Comparison of ENCODE assay signal across 15 cellular contexts in genomic region chr5:179605026-179605833, GRCh38. TPM values are rescaled to one million over a fixed set of nuclear protein-coding genes. Genes with fewer than 3 reads are reported as not detected.
DNase-seq lines count a peak whose midpoint lies in the region; ATAC-seq and TF ChIP-seq lines count a peak whose summit lies in the region.
"Had no signal": no experiment of that assay in that cellular context is flagged by ENCODE, and none has a peak within 500 bp of the region (broad histone marks: within the 10 kb centered on the region; RNA-seq: fewer than 3 reads in every experiment).

No MANE protein-coding gene starts in this region.

- POLR2A ChIA-PET in OCI-LY7 (lab: Charles Lee): no interaction called here

- intact Hi-C loops in left lung (cut with DNase I) (no loop called here), stomach (cut with DNase I; ENCODE audit: low total_unique reads) (no loop called here), OCI-LY7 (cut with micrococcal nuclease; ENCODE audit: unreplicated experiment) (no loop called here)

- no peaks in the 10 kb centered on the region for H3K9me2 ChIP-seq in OCI-LY7 (ENCODE audit: insufficient read depth, low read length)

- no peak for TF ChIP-seq POLR2A in stomach (IDR thresholded peaks at IDR 0.05)

- no peak overlapping the region for H3K4me3 Mint-ChIP-seq in T-helper 1 cell treated with Interleukin-12 subunit alpha and Interleukin-12 subunit beta and Interleukin-4 antibody, amounts not matched to agents 30 μg/mL and 1 μg/mL, for 36 hours
- no peak overlapping the region for H3K4me3 Mint-ChIP-seq in brain

- TF ChIP-seq EP300 in stomach (IDR thresholded peaks at IDR 0.05): no peak

- peak; percentile 37 for ATAC-seq in left lung
- ATAC-seq in GM18519 (IDR thresholded peaks at IDR 0.05; ENCODE audit: low FRiP score, unreplicated experiment): no peak

- H3K36me3 ChIP-seq in left lung: peaks cover 0 to 100% of the 10 kb centered on the region in 2 donors
- peaks cover 42 to 99% (median 92%) of the 10 kb centered on the region in 4 donors for H3K36me3 ChIP-seq in stomach
- H3K36me3 ChIP-seq in OCI-LY7 (ENCODE audit: insufficient read depth, low read length): peaks cover 71% of the 10 kb centered on the region

- H3K4me2 ChIP-seq in OCI-LY7 (ENCODE audit: low read length): no peak overlapping the region

- TF ChIP-seq CTCF in brain (conservative IDR thresholded peaks at IDR 0.05) (no peak), left lung (IDR thresholded peaks at IDR 0.05) (no peak), stomach (IDR thresholded peaks at IDR 0.05) (no peak), OCI-LY7 (conservative IDR thresholded peaks at IDR 0.05; ENCODE audit: low read length) (no peak)

- H3K9me3 Mint-ChIP-seq in T-helper 1 cell treated with Interleukin-12 subunit alpha and Interleukin-12 subunit beta and Interleukin-4 antibody, amounts not matched to agents 30 μg/mL and 1 μg/mL, for 36 hours: no peaks in the 10 kb centered on the region
- H3K9me3 Mint-ChIP-seq in brain: no peaks in the 10 kb centered on the region

- H3K4me3 ChIP-seq in left lung (no peak overlapping the region), stomach (no peak overlapping the region), OCI-LY7 (ENCODE audit: low read depth, low read length, poor library complexity, severe bottlenecking) (no peak overlapping the region)

- H2AFZ ChIP-seq in OCI-LY7 (ENCODE audit: low read length): no peak overlapping the region

- H3K27me3 ChIP-seq in left lung (no peaks in the 10 kb centered on the region), stomach (no peaks in the 10 kb centered on the region)

- no peaks in the 10 kb centered on the region for H3K27me3 Mint-ChIP-seq in T-helper 1 cell treated with Interleukin-12 subunit alpha and Interleukin-12 subunit beta and Interleukin-4 antibody, amounts not matched to agents 30 μg/mL and 1 μg/mL, for 36 hours (ENCODE audit: low read depth)
- H3K27me3 Mint-ChIP-seq in brain: no peaks in the 10 kb centered on the region

- H3K27ac ChIP-seq in left lung: no peak overlapping the region
- H3K27ac ChIP-seq in stomach: peak overlapping the region in 4 of 5 donors; percentile 51 to 71 (median 54)
- H3K27ac ChIP-seq in OCI-LY7 (ENCODE audit: low read depth, low read length, poor library complexity, severe bottlenecking): no peak overlapping the region

- peaks cover 0 to 13% of the 10 kb centered on the region in 2 donors for H3K4me1 ChIP-seq in left lung
- peaks cover 0 to 53% (median 27%) of the 10 kb centered on the region in 4 donors for H3K4me1 ChIP-seq in stomach
- no peaks in the 10 kb centered on the region for H3K4me1 ChIP-seq in OCI-LY7 (ENCODE audit: insufficient read depth, low read length, poor library complexity, severe bottlenecking)

- H3K79me2 ChIP-seq in OCI-LY7 (ENCODE audit: insufficient read depth, low read depth, low read length): no peaks in the 10 kb centered on the region

- peaks cover 23% of the 10 kb centered on the region for H3K36me3 Mint-ChIP-seq in T-helper 1 cell treated with Interleukin-12 subunit alpha and Interleukin-12 subunit beta and Interleukin-4 antibody, amounts not matched to agents 30 μg/mL and 1 μg/mL, for 36 hours (ENCODE audit: low read depth)
- H3K36me3 Mint-ChIP-seq in brain: peaks cover 49% of the 10 kb centered on the region

- DNase-seq in T-helper 1 cell (no peak), left lung (no peak), stomach (no peak), kidney glomerular epithelial cell (lab: John Stamatoyannopoulos, UW) (no peak), OCI-LY7 (ENCODE audit: low spot score) (no peak)
- DNase-seq: ACHN; activated CD4-positive, alpha-beta T cell treated with anti-CD3 and anti-CD28 coated beads, Interleukin-2, amount 50 U/mL, for 48 hours; EL; Kasumi-1; mammary epithelial cell; NCI-H345; stimulated activated naive CD4-positive, alpha-beta T cell had no signal

- no peaks in the 10 kb centered on the region for H4K20me1 ChIP-seq in OCI-LY7 (ENCODE audit: insufficient read depth, low read length)

- BruUV-seq in OCI-LY7 (replicated peaks; lab: Mats Ljungman, UMichigan): no TSS peak

- WGBS in stomach, 5 donors: 57 to 73% (median 70%) methylated on average over 10 of the region's 10 CpGs

- peak overlapping the region; percentile 44 for H3K27ac Mint-ChIP-seq in T-helper 1 cell treated with Interleukin-12 subunit alpha and Interleukin-12 subunit beta and Interleukin-4 antibody, amounts not matched to agents 30 μg/mL and 1 μg/mL, for 36 hours
- peak overlapping the region; percentile 24 to 91 (median 47) for H3K27ac Mint-ChIP-seq in brain

- H3K4me1 Mint-ChIP-seq in T-helper 1 cell treated with Interleukin-12 subunit alpha and Interleukin-12 subunit beta and Interleukin-4 antibody, amounts not matched to agents 30 μg/mL and 1 μg/mL, for 36 hours (ENCODE audit: low read depth): peaks cover 20% of the 10 kb centered on the region
- peaks cover 4% of the 10 kb centered on the region for H3K4me1 Mint-ChIP-seq in brain

- no peaks in the 10 kb centered on the region for H3K9me3 ChIP-seq in left lung
- H3K9me3 ChIP-seq in stomach: no peaks in the 10 kb centered on the region
- no peaks in the 10 kb centered on the region for H3K9me3 ChIP-seq in OCI-LY7 (ENCODE audit: low read length)

- CTCF ChIA-PET in OCI-LY7 (lab: Charles Lee; ENCODE audit: unreplicated experiment): no interaction called here

RNA-seq across cellular contexts. Expression of gene HNRNPH1, which starts 18.2 kb away (rescaled TPM):
- 134 TPM for polyA plus RNA-seq in brain (ENCODE audit: insufficient read depth, low read depth, low replicate concordance)
- 100 to 1,000 TPM; 404 to 490 TPM for total RNA-seq in left lung
- 1,000 to 10,000 TPM in 1 of 5 donors, 100 to 1,000 TPM in 4; 468 to 1,215 (median 732) TPM for total RNA-seq in stomach
- polyA plus RNA-seq in stomach: 100 to 1,000 TPM in 2 of 3 donors, 10 to 100 TPM in 1; 87.5 to 193 (median 106) TPM
- total RNA-seq in OCI-LY7 (2014; rRNA removed; shearing (Covaris generic)): 814 and 1,035 TPM in 2 replicates
- 959 and 1,011 TPM in 2 replicates for total RNA-seq in OCI-LY7 (2022)

RNA-seq across cellular contexts. Expression of gene RUFY1, which starts 54.9 kb away (rescaled TPM):
- polyA plus RNA-seq in brain (ENCODE audit: insufficient read depth, low read depth, low replicate concordance) (27.0 TPM), stomach (10 to 100 TPM; 26.0 to 31.7 (median 30.7) TPM)
- total RNA-seq in left lung (10 to 100 TPM; 47.9 to 60.4 TPM), stomach (100 to 1,000 TPM in 2 of 5 donors, 10 to 100 TPM in 3; 36.7 to 128 (median 55.6) TPM), OCI-LY7 (2022) (43.5 and 47.7 TPM in 2 replicates)
- 35.8 and 46.2 TPM in 2 replicates for total RNA-seq in OCI-LY7 (2014; rRNA removed; shearing (Covaris generic))

Comparison
In these comparisons a context has a peak if more than half of its experiments do, and no peak if none do; other contexts are left out.
1. H3K27ac ChIP-seq: peak in stomach (4 of 5); none in left lung (0 of 2) and OCI-LY7 (single experiment).